ENCODE assay signal across 15 cellular contexts in genomic region chr2:67938053-67938452, GRCh38.
DNase-seq lines count a peak whose midpoint lies in the region; TF ChIP-seq lines count a peak whose summit lies in the region.
"Had no signal": no experiment of that assay in that cellular context is flagged by ENCODE, and none has a peak within 500 bp of the region (broad histone marks: within the 10 kb centered on the region; RNA-seq: fewer than 3 reads in every experiment).

No MANE protein-coding gene starts in this region.

- no peaks in the 10 kb centered on the region for H3K9me3 ChIP-seq in neural progenitor cell (ENCODE audit: low read depth)
- H3K9me3 ChIP-seq: SJSA1 had no signal

- H3K4me2 ChIP-seq in neural progenitor cell: no peak overlapping the region

- H3K27ac ChIP-seq in coronary artery (peak overlapping the region; percentile 48 to 53), neural progenitor cell (no peak overlapping the region)
- H3K27ac ChIP-seq: C4-2B, SJSA1 had no signal

- H3K27me3 Mint-ChIP-seq in neural progenitor cell (ENCODE audit: insufficient read depth, low read depth): no peaks in the 10 kb centered on the region
- no peaks in the 10 kb centered on the region for H3K27me3 Mint-ChIP-seq in activated CD4-positive, alpha-beta T cell treated with anti-CD3 and anti-CD28 coated beads, Interleukin-2, amount 10 ng/mL, durations not matched to agents 24 days and 14 days

- no peak overlapping the region for H3K4me3 Mint-ChIP-seq in neural progenitor cell
- H3K4me3 Mint-ChIP-seq in activated CD4-positive, alpha-beta T cell treated with anti-CD3 and anti-CD28 coated beads, Interleukin-2, amount 10 ng/mL, durations not matched to agents 24 days and 14 days: no peak overlapping the region

- intact Hi-C loops in activated CD4-positive, alpha-beta T cell treated with anti-CD3 and anti-CD28 coated beads, Interleukin-2, amount 10 ng/mL, durations not matched to agents 24 days and 14 days (cut with micrococcal nuclease): no loop called here

- H3F3A ChIP-seq in neural progenitor cell (ENCODE audit: low read depth): no peaks in the 10 kb centered on the region

- DNase-seq in AG08395 (ENCODE audit: low spot score) (peak; percentile 36), NCI-H226 (peak; percentile 17), coronary artery (ENCODE audit: low spot score) (no peak), neural progenitor cell (ENCODE audit: low spot score) (no peak), cerebellum (ENCODE audit: low spot score) (no peak), NCI-H2081 (lab: John Stamatoyannopoulos, UW) (no peak), NCI-H2107 treated with DMSO at 0.1 percent for 48 hours (lab: John Stamatoyannopoulos, UW; ENCODE audit: unreplicated experiment) (no peak)
- no peak for DNase-seq in activated CD4-positive, alpha-beta T cell treated with anti-CD3 and anti-CD28 coated beads, Interleukin-2, amount 10 ng/mL, durations not matched to agents 24 days and 14 days
- DNase-seq: KBM-7, NCI-H1048, NCI-H1694 treated with DMSO at 0.1 percent for 48 hours, NCI-H748 treated with DMSO at 0.1 percent for 48 hours, PC-3 had no signal

- H3K27me3 ChIP-seq in neural progenitor cell: no peaks in the 10 kb centered on the region
- H3K27me3 ChIP-seq: SJSA1 had no signal

- H3K36me3 Mint-ChIP-seq in neural progenitor cell: peaks cover 3% of the 10 kb centered on the region
- H3K36me3 Mint-ChIP-seq in activated CD4-positive, alpha-beta T cell treated with anti-CD3 and anti-CD28 coated beads, Interleukin-2, amount 10 ng/mL, durations not matched to agents 24 days and 14 days (ENCODE audit: low read depth): no peaks in the 10 kb centered on the region

- H3K4me3 ChIP-seq in coronary artery (no peak overlapping the region), neural progenitor cell (no peak overlapping the region)
- H3K4me3 ChIP-seq: SJSA1 had no signal

- H3K36me3 ChIP-seq in neural progenitor cell: no peaks in the 10 kb centered on the region
- H3K36me3 ChIP-seq: SJSA1 had no signal

- peaks cover 10% of the 10 kb centered on the region for H3K4me1 Mint-ChIP-seq in neural progenitor cell
- no peaks in the 10 kb centered on the region for H3K4me1 Mint-ChIP-seq in activated CD4-positive, alpha-beta T cell treated with anti-CD3 and anti-CD28 coated beads, Interleukin-2, amount 10 ng/mL, durations not matched to agents 24 days and 14 days

- H4K20me1 ChIP-seq in neural progenitor cell (ENCODE audit: low read depth): no peaks in the 10 kb centered on the region

- H3K9me3 Mint-ChIP-seq in neural progenitor cell: peaks cover 29% of the 10 kb centered on the region
- peaks cover 13% of the 10 kb centered on the region for H3K9me3 Mint-ChIP-seq in activated CD4-positive, alpha-beta T cell treated with anti-CD3 and anti-CD28 coated beads, Interleukin-2, amount 10 ng/mL, durations not matched to agents 24 days and 14 days

- no peak overlapping the region for H3K9ac ChIP-seq in neural progenitor cell

- H2AFZ ChIP-seq in neural progenitor cell (replicated peaks): no peak overlapping the region

- no peaks in the 10 kb centered on the region for H3K79me2 ChIP-seq in neural progenitor cell (ENCODE audit: low read depth)

- no peaks in the 10 kb centered on the region for H3K4me1 ChIP-seq in neural progenitor cell
- H3K4me1 ChIP-seq: SJSA1 had no signal

- TF ChIP-seq CTCF in coronary artery (IDR thresholded peaks at IDR 0.05) (no peak), neural progenitor cell (IDR thresholded peaks at IDR 0.05) (no peak)

- peak overlapping the region; percentile 55 for H3K27ac Mint-ChIP-seq in neural progenitor cell
- no peak overlapping the region for H3K27ac Mint-ChIP-seq in activated CD4-positive, alpha-beta T cell treated with anti-CD3 and anti-CD28 coated beads, Interleukin-2, amount 10 ng/mL, durations not matched to agents 24 days and 14 days

Comparison
In these comparisons a context has a peak if more than half of its experiments do, and no peak if none do; other contexts are left out.
1. DNase-seq: peak in AG08395 (single experiment) and NCI-H226 (single experiment); none in coronary artery (single experiment), neural progenitor cell (single experiment), cerebellum (single experiment), activated CD4-positive, alpha-beta T cell treated with anti-CD3 and anti-CD28 coated beads, Interleukin-2, amount 10 ng/mL, durations not matched to agents 24 days and 14 days (single experiment), NCI-H2081 (0 of 2) and NCI-H2107 treated with DMSO at 0.1 percent for 48 hours (single experiment).